In the genomic region with DNA sequence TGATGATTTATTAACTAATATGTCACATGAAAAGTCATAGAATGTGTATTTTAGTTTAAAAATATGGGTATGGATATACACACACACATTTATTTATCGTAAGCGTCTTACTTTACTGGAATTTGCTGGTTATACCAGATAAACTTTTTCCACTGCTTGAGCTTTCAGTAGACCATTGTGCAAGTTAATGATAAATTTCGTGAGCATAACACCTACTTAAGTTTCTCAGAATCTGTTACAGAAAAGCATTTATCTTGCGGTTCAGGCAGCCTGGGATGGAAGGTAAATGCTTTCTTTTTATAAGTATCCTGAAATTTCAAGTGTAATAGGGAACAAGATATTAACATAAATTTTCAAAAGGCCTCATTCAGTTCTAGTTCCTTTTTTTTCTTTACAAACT, we compare ENCODE assay signal across 35 cellular contexts. TPM values are rescaled to one million over a fixed set of nuclear protein-coding genes. Genes with fewer than 3 reads are reported as not detected.
"Had no signal": no experiment of that assay in that cellular context is flagged by ENCODE, and none has a peak within 500 bp of the region (broad histone marks: within the 10 kb centered on the region; RNA-seq: fewer than 3 reads in every experiment).

No MANE protein-coding gene starts in this region.

- H3K27ac Mint-ChIP-seq: activated CD4-positive, alpha-beta T cell treated with anti-CD3 and anti-CD28 coated beads, Interleukin-2, amount 10 ng/mL, durations not matched to agents 7 days and 5 days; activated CD8-positive, alpha-beta memory T cell treated with anti-CD3 and anti-CD28 coated beads, Interleukin-2, amount 10 ng/mL, durations not matched to agents 7 days and 5 days; activated CD8-positive, alpha-beta T cell treated with anti-CD3 and anti-CD28 coated beads for 36 hours; activated naive CD8-positive, alpha-beta T cell treated with anti-CD3 and anti-CD28 coated beads, Interleukin-2, amount 50 U/mL, for 24 hours; dendritic cell treated with granulocyte-macrophage colony-stimulating factor and Interleukin-4, amounts not matched to agents 40 ng/mL and 50 ng/mL, for 4 days; T-helper 1 cell treated with Interleukin-12 subunit alpha and Interleukin-12 subunit beta and Interleukin-4 antibody, amounts not matched to agents 30 μg/mL and 1 μg/mL, for 36 hours had no signal

- H3K4me3 Mint-ChIP-seq: activated CD4-positive, alpha-beta T cell treated with anti-CD3 and anti-CD28 coated beads, Interleukin-2, amount 10 ng/mL, durations not matched to agents 7 days and 5 days; activated CD8-positive, alpha-beta memory T cell treated with anti-CD3 and anti-CD28 coated beads, Interleukin-2, amount 10 ng/mL, durations not matched to agents 7 days and 5 days; activated CD8-positive, alpha-beta T cell treated with anti-CD3 and anti-CD28 coated beads for 36 hours; activated naive CD8-positive, alpha-beta T cell treated with anti-CD3 and anti-CD28 coated beads, Interleukin-2, amount 50 U/mL, for 24 hours; dendritic cell treated with granulocyte-macrophage colony-stimulating factor and Interleukin-4, amounts not matched to agents 40 ng/mL and 50 ng/mL, for 4 days; naive B cell; T-helper 1 cell treated with Interleukin-12 subunit alpha and Interleukin-12 subunit beta and Interleukin-4 antibody, amounts not matched to agents 30 μg/mL and 1 μg/mL, for 36 hours had no signal

- H3K4me1 ChIP-seq: lower lobe of right lung, upper lobe of right lung had no signal

- H3K27me3 ChIP-seq: body of pancreas, cardiac muscle cell, heart right ventricle, sigmoid colon, upper lobe of right lung had no signal

- H3K27me3 Mint-ChIP-seq: activated CD4-positive, alpha-beta T cell treated with anti-CD3 and anti-CD28 coated beads, Interleukin-2, amount 10 ng/mL, durations not matched to agents 7 days and 5 days; activated CD8-positive, alpha-beta memory T cell treated with anti-CD3 and anti-CD28 coated beads, Interleukin-2, amount 10 ng/mL, durations not matched to agents 7 days and 5 days; activated CD8-positive, alpha-beta T cell treated with anti-CD3 and anti-CD28 coated beads for 36 hours; activated naive CD8-positive, alpha-beta T cell treated with anti-CD3 and anti-CD28 coated beads, Interleukin-2, amount 50 U/mL, for 24 hours; dendritic cell treated with granulocyte-macrophage colony-stimulating factor and Interleukin-4, amounts not matched to agents 40 ng/mL and 50 ng/mL, for 4 days; naive B cell had no signal

- H3K36me3 Mint-ChIP-seq: activated CD8-positive, alpha-beta memory T cell treated with anti-CD3 and anti-CD28 coated beads, Interleukin-2, amount 10 ng/mL, durations not matched to agents 7 days and 5 days; naive B cell had no signal

- H3K9me3 Mint-ChIP-seq: activated CD4-positive, alpha-beta T cell treated with anti-CD3 and anti-CD28 coated beads, Interleukin-2, amount 10 ng/mL, durations not matched to agents 7 days and 5 days; activated CD8-positive, alpha-beta T cell treated with anti-CD3 and anti-CD28 coated beads for 36 hours; activated naive CD8-positive, alpha-beta T cell treated with anti-CD3 and anti-CD28 coated beads, Interleukin-2, amount 50 U/mL, for 24 hours; dendritic cell treated with granulocyte-macrophage colony-stimulating factor and Interleukin-4, amounts not matched to agents 40 ng/mL and 50 ng/mL, for 4 days; T-helper 1 cell treated with Interleukin-12 subunit alpha and Interleukin-12 subunit beta and Interleukin-4 antibody, amounts not matched to agents 30 μg/mL and 1 μg/mL, for 36 hours had no signal

- H3K9me3 ChIP-seq: body of pancreas, heart right ventricle, lower lobe of right lung, sigmoid colon, thoracic aorta, upper lobe of right lung had no signal

- H3K4me2 ChIP-seq: smooth muscle cell had no signal

- H3K36me3 ChIP-seq: cardiac muscle cell, heart right ventricle, lower lobe of right lung, sigmoid colon, thoracic aorta, upper lobe of right lung had no signal

- FAIRE-seq: endometrium, keratinocyte had no signal

- H3K4me3 ChIP-seq: body of pancreas, cardiac muscle cell, heart right ventricle, lower lobe of right lung, sigmoid colon, smooth muscle cell, thoracic aorta, upper lobe of right lung had no signal

- DNase-seq: activated CD4-positive, alpha-beta T cell treated with anti-CD3 and anti-CD28 coated beads, Interleukin-2, amount 10 ng/mL, durations not matched to agents 7 days and 5 days; activated CD4-positive, CD25-positive, alpha-beta regulatory T cell treated with anti-CD3 and anti-CD28 coated beads, Interleukin-2, amount 50 U/mL, for 72 hours; activated CD8-positive, alpha-beta memory T cell treated with anti-CD3 and anti-CD28 coated beads, Interleukin-2, amount 10 ng/mL, durations not matched to agents 7 days and 5 days; activated CD8-positive, alpha-beta T cell treated with anti-CD3 and anti-CD28 coated beads for 36 hours; activated effector memory CD4-positive, alpha-beta T cell treated with anti-CD3 and anti-CD28 coated beads, Interleukin-2, amount 50 U/mL, for 16 hours; activated naive CD4-positive, alpha-beta T cell treated with anti-CD3 and anti-CD28 coated beads, Interleukin-2, amount 50 U/mL, for 16 hours; activated naive CD8-positive, alpha-beta T cell treated with anti-CD3 and anti-CD28 coated beads, Interleukin-2, amount 50 U/mL, for 24 hours; activated T-cell treated with anti-CD3 and anti-CD28 coated beads for 4 hours; anterior cingulate cortex; body of pancreas; effector CD4-positive, alpha-beta T cell; heart right ventricle; lower lobe of right lung; naive B cell; retina; sigmoid colon; stimulated activated CD4-positive, alpha-beta T cell treated with anti-CD3 and anti-CD28 coated beads, Interleukin-2, amount 100 ng/mL, for 48 hours; stimulated activated naive CD4-positive, alpha-beta T cell; T1000; upper lobe of right lung had no signal

- H3K27ac ChIP-seq: cardiac muscle cell, heart right ventricle, lower lobe of right lung, sigmoid colon, thoracic aorta, upper lobe of right lung had no signal

RNA-seq across cellular contexts. Expression of a gene that starts 31.4 kb away (rescaled TPM):
- total RNA-seq: activated CD4-positive, alpha-beta T cell treated with anti-CD3 and anti-CD28 coated beads, Interleukin-2, amount 10 ng/mL, durations not matched to agents 7 days and 5 days; activated CD8-positive, alpha-beta memory T cell treated with anti-CD3 and anti-CD28 coated beads, Interleukin-2, amount 10 ng/mL, durations not matched to agents 7 days and 5 days; body of pancreas; cardiac muscle cell; chondrocyte; fibroblast of lung; heart right ventricle; left lobe of liver; lower lobe of right lung; mesenteric fat pad; mucosa of gallbladder; omental fat pad; posterior vena cava; sigmoid colon; smooth muscle cell; thoracic aorta; upper lobe of right lung had no signal
- polyA plus RNA-seq: heart right ventricle, neural cell, sigmoid colon, smooth muscle cell had no signal
